In the genomic region with DNA sequence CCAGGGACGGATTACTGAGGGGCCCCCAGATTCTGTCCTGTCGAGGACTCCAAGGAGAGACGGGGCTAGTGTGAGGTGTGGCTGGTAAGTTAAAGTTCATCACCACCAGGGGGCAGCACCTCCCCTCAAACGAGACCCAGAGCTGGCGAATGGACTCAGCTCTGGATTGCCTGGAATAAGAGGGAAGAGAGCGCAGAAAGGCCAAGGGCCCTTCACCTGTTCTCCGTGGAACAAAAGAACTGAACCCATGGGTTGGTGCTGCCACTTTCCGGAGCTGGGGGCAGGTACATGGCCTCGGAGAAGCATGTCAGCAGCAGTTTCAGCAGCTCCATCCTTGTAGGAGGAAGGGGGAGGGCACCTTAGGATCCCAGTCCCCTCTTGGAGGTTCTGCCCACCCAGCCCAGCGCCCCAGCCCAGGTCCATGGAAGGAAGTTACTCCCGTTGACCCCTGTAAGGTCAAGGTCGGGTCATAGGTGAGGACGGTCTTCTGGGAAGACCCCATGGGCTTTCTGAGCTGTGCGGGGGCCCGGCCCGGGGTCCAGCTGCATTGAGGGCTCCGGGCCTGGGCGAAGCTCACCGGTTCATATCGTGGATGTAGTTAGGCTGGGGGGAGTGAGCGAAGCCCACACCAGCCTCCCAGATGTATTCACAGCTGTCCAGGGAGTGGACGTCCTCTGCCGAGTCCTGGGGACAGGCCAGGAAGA, we compare ENCODE assay signal across 9 cellular contexts. TPM values are rescaled to one million over a fixed set of nuclear protein-coding genes. Genes with fewer than 3 reads are reported as not detected.
DNase-seq lines count a peak whose midpoint lies in the region; ATAC-seq, FAIRE-seq and TF ChIP-seq lines count a peak whose summit lies in the region.
"Had no signal": no experiment of that assay in that cellular context is flagged by ENCODE, and none has a peak within 500 bp of the region (broad histone marks: within the 10 kb centered on the region; RNA-seq: fewer than 3 reads in every experiment).

No MANE protein-coding gene starts in this region.

- H3K27me3 ChIP-seq in naive thymus-derived CD4-positive, alpha-beta T cell (ENCODE audit: control insufficient read depth in 2 of 2, insufficient read depth in 2 of 2, low read length in 2 of 2), result no peaks in the 10 kb centered on the region

- peak; percentile 95 for DNase-seq in D721Med (ENCODE audit: insufficient read length, low spot score)
- peak; percentile 31 for DNase-seq in KG1 (lab: John Stamatoyannopoulos, UW)
- peak; percentile 84 for DNase-seq in OCI-M1 (lab: John Stamatoyannopoulos, UW)
- DNase-seq in activated T-cell treated with anti-CD3 and anti-CD28 coated beads for 4 hours, result peak; percentile 82
- DNase-seq in naive thymus-derived CD4-positive, alpha-beta T cell, result peak; percentile 69 to 88 (median 78)
- DNase-seq in stimulated activated CD8-positive, alpha-beta memory T cell treated with anti-CD3 and anti-CD28 coated beads, Interleukin-7, amount 100 ng/mL, for 4 hours (ENCODE audit: low read depth in 2 of 2), result peak; percentile 59 to 75

- peaks cover 0 to 3% (median 0%) of the 10 kb centered on the region in 5 donors for H3K27me3 Mint-ChIP-seq in naive thymus-derived CD4-positive, alpha-beta T cell

- no peaks in the 10 kb centered on the region for H3K9me3 ChIP-seq in naive thymus-derived CD4-positive, alpha-beta T cell (ENCODE audit: control insufficient read depth in 2 of 3, low read length in 3 of 3)

- no peaks in the 10 kb centered on the region for H3K36me3 ChIP-seq in naive thymus-derived CD4-positive, alpha-beta T cell (ENCODE audit: control insufficient read depth in 2 of 3, insufficient read depth in 3 of 3, low read length in 3 of 3)

- H3K9me3 Mint-ChIP-seq in naive thymus-derived CD4-positive, alpha-beta T cell, result no peaks in the 10 kb centered on the region

- H3K27ac ChIP-seq in naive thymus-derived CD4-positive, alpha-beta T cell (ENCODE audit: low read depth, low read length), result no peak overlapping the region

- POLR2A ChIA-PET in naive thymus-derived CD4-positive, alpha-beta T cell (lab: Charles Lee), result interaction anchor here (0.6 to 2.6 kb wide), 8 partner anchors 11 to 309 kb away, joined by 3 to 9 read pairs (median 3); partner anchors contain the start of genes HID1 and MIF4GD

- TF ChIP-seq CTCF in D721Med (IDR thresholded peaks at IDR 0.05; ENCODE audit: insufficient read depth, missing control alignments), result peak; percentile 95

- FAIRE-seq in D721Med (lab: Jason Lieb, UNC), result no peak

- no peak overlapping the region for H3K4me3 ChIP-seq in naive thymus-derived CD4-positive, alpha-beta T cell (ENCODE audit: low read length)

- no peaks in the 10 kb centered on the region for H3K36me3 Mint-ChIP-seq in naive thymus-derived CD4-positive, alpha-beta T cell

- H3K27ac Mint-ChIP-seq in naive thymus-derived CD4-positive, alpha-beta T cell, result no peak overlapping the region

- intact Hi-C loops in naive thymus-derived CD4-positive, alpha-beta T cell (cut with micrococcal nuclease), result loop anchor here (1.0 to 5.0 kb wide), 15 partner anchors 20 to 450 kb away; partner anchors contain the start of genes CDR2L (in 2 of the 2) and MRPL58 (in 1 of the 2)

- H3K4me1 Mint-ChIP-seq in naive thymus-derived CD4-positive, alpha-beta T cell, result peaks cover 0 to 8% (median 5%) of the 10 kb centered on the region in 7 donors

- ATAC-seq in esophagus mucosa, result peak; percentile 60
- peak; percentile 80 for ATAC-seq in naive thymus-derived CD4-positive, alpha-beta T cell
- no peak for ATAC-seq in GM21825 (IDR thresholded peaks at IDR 0.05; ENCODE audit: unreplicated experiment)

- peaks cover 0 to 4% of the 10 kb centered on the region in 2 donors for H3K4me1 ChIP-seq in naive thymus-derived CD4-positive, alpha-beta T cell (ENCODE audit: control insufficient read depth in 2 of 2, insufficient read depth in 2 of 2, low read length in 2 of 2)

- CTCF ChIA-PET in naive thymus-derived CD4-positive, alpha-beta T cell (lab: Charles Lee), result interaction anchor here (0.7 to 3.5 kb wide), 36 partner anchors 7 to 328 kb away, joined by 3 to 53 read pairs (median 5); partner anchors contain the start of genes CDR2L, FDXR, MRPL58 and NT5C

- peak overlapping the region in 2 of 10 donors; percentile 14 to 33 for H3K4me3 Mint-ChIP-seq in naive thymus-derived CD4-positive, alpha-beta T cell

RNA-seq across cellular contexts. Expression of gene HID1, which starts 10.8 kb away (rescaled TPM):
- total RNA-seq in esophagus mucosa, result 3.1 TPM
- total RNA-seq in naive thymus-derived CD4-positive, alpha-beta T cell, result 10 to 100 TPM in 4 of 5 experiments, under 1 TPM in 1; 0.60 to 25.2 (median 14.8) TPM
- 1 to 10 TPM; 4.8 to 7.0 TPM for polyA plus RNA-seq in naive thymus-derived CD4-positive, alpha-beta T cell

RNA-seq across cellular contexts. Expression of gene CDR2L, which starts 25.6 kb away (rescaled TPM):
- total RNA-seq in esophagus mucosa, result 2.7 TPM
- total RNA-seq in naive thymus-derived CD4-positive, alpha-beta T cell, result under 1 TPM in 3 of 5 experiments, not detected in 2; 0.08 to 0.17 (median 0.16) TPM
- polyA plus RNA-seq in naive thymus-derived CD4-positive, alpha-beta T cell, result not detected

RNA-seq across cellular contexts. Expression of gene OTOP3, which starts 26.1 kb away (rescaled TPM):
- total RNA-seq in esophagus mucosa, result 14.7 TPM
- total RNA-seq in naive thymus-derived CD4-positive, alpha-beta T cell, result not detected
- polyA plus RNA-seq in naive thymus-derived CD4-positive, alpha-beta T cell, result not detected
- total RNA-seq: T-helper 1 cell treated with Interleukin-12 subunit alpha and Interleukin-12 subunit beta and Interleukin-4 antibody, amounts not matched to agents 30 ng/mL and 1 ng/mL, for 36 hours had no signal

RNA-seq across cellular contexts. Expression of gene OTOP2, which starts 37.7 kb away (rescaled TPM):
- 0.36 TPM for total RNA-seq in esophagus mucosa
- total RNA-seq in naive thymus-derived CD4-positive, alpha-beta T cell, result not detected
- not detected for polyA plus RNA-seq in naive thymus-derived CD4-positive, alpha-beta T cell
- total RNA-seq: T-helper 1 cell treated with Interleukin-12 subunit alpha and Interleukin-12 subunit beta and Interleukin-4 antibody, amounts not matched to agents 30 ng/mL and 1 ng/mL, for 36 hours had no signal

RNA-seq across cellular contexts. Expression of gene USH1G, which starts 38.8 kb away (rescaled TPM):
- 6.4 TPM for total RNA-seq in esophagus mucosa
- not detected for total RNA-seq in naive thymus-derived CD4-positive, alpha-beta T cell
- polyA plus RNA-seq in naive thymus-derived CD4-positive, alpha-beta T cell, result not detected
- total RNA-seq: T-helper 1 cell treated with Interleukin-12 subunit alpha and Interleukin-12 subunit beta and Interleukin-4 antibody, amounts not matched to agents 30 ng/mL and 1 ng/mL, for 36 hours had no signal

Comparison
In these comparisons a context has a peak if more than half of its experiments do, and no peak if none do; other contexts are left out.
1. DNase-seq: peak in every context shown above with its lines; median percentile 95 in D721Med; 84 in OCI-M1; 82 in activated T-cell treated with anti-CD3 and anti-CD28 coated beads for 4 hours; 78 in naive thymus-derived CD4-positive, alpha-beta T cell; 67 in stimulated activated CD8-positive, alpha-beta memory T cell treated with anti-CD3 and anti-CD28 coated beads, Interleukin-7, amount 100 ng/mL, for 4 hours; 31 in KG1.
2. RNA of gene OTOP3, which starts 26.1 kb away (total RNA-seq): 14.7 TPM in esophagus mucosa (single experiment); not detected in naive thymus-derived CD4-positive, alpha-beta T cell; every median in the first group is over 10 times any median in the second.